ENCODE assay signal across 9 cellular contexts in the genomic region with DNA sequence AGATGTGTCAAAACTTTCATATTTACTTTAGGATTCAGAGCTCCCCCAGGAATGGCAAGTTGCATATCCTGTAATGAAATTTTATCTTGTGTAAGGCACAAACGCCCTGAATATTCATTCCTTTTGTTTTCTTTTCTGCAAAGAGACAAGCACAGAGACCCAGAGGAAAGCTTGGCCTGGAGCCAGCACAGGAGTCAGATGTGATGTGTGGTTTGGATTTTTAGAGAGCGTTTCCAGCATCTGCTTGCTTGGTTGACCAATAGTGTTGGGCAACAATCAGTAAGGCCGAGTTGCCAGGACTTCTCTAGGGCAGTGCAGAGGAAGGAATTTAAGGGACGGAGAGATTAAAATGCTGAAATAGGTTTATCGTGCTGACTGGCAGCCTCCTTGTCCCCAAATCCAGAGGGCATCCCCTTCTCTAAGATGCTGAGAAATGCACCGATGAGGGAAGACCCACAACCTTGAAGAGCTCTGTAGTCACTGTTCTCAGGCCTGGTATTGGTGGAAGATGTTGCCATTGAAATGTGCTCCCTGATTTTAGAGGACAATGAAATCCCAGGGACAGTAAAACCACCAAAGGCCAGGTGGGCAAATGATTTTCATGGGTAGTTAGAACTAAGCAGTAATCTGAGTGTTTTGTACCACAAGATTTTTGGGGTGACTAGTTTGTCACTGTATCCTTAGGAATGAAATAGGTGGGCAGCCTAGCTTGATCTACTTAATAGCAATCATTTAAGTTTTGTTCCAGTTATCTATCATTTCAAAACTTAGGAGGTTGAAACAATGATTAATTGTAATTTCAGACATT. TPM values are rescaled to one million over a fixed set of nuclear protein-coding genes. Genes with fewer than 3 reads are reported as not detected.
DNase-seq lines count a peak whose midpoint lies in the region; ATAC-seq and TF ChIP-seq lines count a peak whose summit lies in the region.
"Had no signal": no experiment of that assay in that cellular context is flagged by ENCODE, and none has a peak within 500 bp of the region (broad histone marks: within the 10 kb centered on the region; RNA-seq: fewer than 3 reads in every experiment).

No MANE protein-coding gene starts in this region.

- intact Hi-C loops in heart right ventricle (cut with DNase I), result loop anchor here in 5 of 10 donors (10.0 kb wide), 2 partner anchors 457 to 527 kb away; no protein-coding TSS in a partner anchor

- H3K9me3 ChIP-seq in RWPE2 (ENCODE audit: severe bottlenecking), result no peaks in the 10 kb centered on the region
- H3K9me3 ChIP-seq in heart right ventricle, result peaks cover 0 to 4% (median 0%) of the 10 kb centered on the region in 11 donors
- H3K9me3 ChIP-seq in suprapubic skin, result no peaks in the 10 kb centered on the region

- no peak for TF ChIP-seq EP300 in suprapubic skin (IDR thresholded peaks at IDR 0.05)

- no peaks in the 10 kb centered on the region for H3K36me3 ChIP-seq in RWPE2 (ENCODE audit: low read depth)
- no peaks in the 10 kb centered on the region for H3K36me3 ChIP-seq in heart right ventricle
- no peaks in the 10 kb centered on the region for H3K36me3 ChIP-seq in suprapubic skin

- WGBS in heart right ventricle, 2 donors, result 35 to 37% methylated on average over 6 of the region's 6 CpGs
- WGBS in suprapubic skin, result 36% methylated on average over 6 of the region's 6 CpGs

- TF ChIP-seq POLR2A in suprapubic skin (IDR thresholded peaks at IDR 0.05), result no peak

- H3K4me1 ChIP-seq in RWPE2 (ENCODE audit: insufficient read depth, poor library complexity, severe bottlenecking), result no peaks in the 10 kb centered on the region
- peaks cover 0 to 9% (median 0%) of the 10 kb centered on the region in 9 donors for H3K4me1 ChIP-seq in heart right ventricle
- no peaks in the 10 kb centered on the region for H3K4me1 ChIP-seq in suprapubic skin

- H3K27me3 ChIP-seq in RWPE2 (ENCODE audit: insufficient read depth, poor library complexity, severe bottlenecking) (no peaks in the 10 kb centered on the region), heart right ventricle (peaks cover 0 to 3% (median 0%) of the 10 kb centered on the region in 7 donors), suprapubic skin (no peaks in the 10 kb centered on the region)

- H3K4me3 ChIP-seq in RWPE2 (ENCODE audit: severe bottlenecking), result no peak overlapping the region
- no peak overlapping the region for H3K4me3 ChIP-seq in heart right ventricle
- H3K4me3 ChIP-seq in suprapubic skin, result no peak overlapping the region

- H3K27ac ChIP-seq in RWPE2 (ENCODE audit: poor library complexity, severe bottlenecking) (no peak overlapping the region), heart right ventricle (no peak overlapping the region), suprapubic skin (no peak overlapping the region)
- H3K27ac ChIP-seq: 22Rv1 had no signal

- DNase-seq in DMS53 (lab: John Stamatoyannopoulos, UW), result peak; percentile 20
- DNase-seq in DMS53 treated with DMSO at 0.1 percent for 48 hours (lab: John Stamatoyannopoulos, UW; ENCODE audit: unreplicated experiment), result no peak
- no peak for DNase-seq in RWPE2 (ENCODE audit: low spot score)
- peak; percentile 37 to 46 for DNase-seq in heart right ventricle
- peak; percentile 85 to 87 for DNase-seq in suprapubic skin (ENCODE audit: low spot score in 2 of 2)
- DNase-seq in cortex of kidney (lab: John Stamatoyannopoulos, UW), result no peak

- TF ChIP-seq CTCF in RWPE2 (IDR thresholded peaks at IDR 0.05; ENCODE audit: poor library complexity, severe bottlenecking) (no peak), heart right ventricle (IDR thresholded peaks at IDR 0.05) (no peak), suprapubic skin (IDR thresholded peaks at IDR 0.05) (no peak)

- ATAC-seq in RWPE2 (ENCODE audit: low read depth), result peak; percentile 56; the same call in 2 of the 3 replicates
- peak in 1 of 8 donors; percentile 49 for ATAC-seq in heart right ventricle
- no peak for ATAC-seq in GM19467 (IDR thresholded peaks at IDR 0.05; ENCODE audit: unreplicated experiment)
- no peak for ATAC-seq in GM21423 (IDR thresholded peaks at IDR 0.05; ENCODE audit: unreplicated experiment)

RNA-seq across cellular contexts. Expression of gene RHOU, which starts 37.9 kb away (rescaled TPM):
- total RNA-seq in heart right ventricle (10 to 100 TPM in 1 of 10 donors, 1 to 10 TPM in 8, under 1 TPM in 1; 1.00 to 10.8 (median 3.2) TPM), suprapubic skin (1 to 10 TPM; 5.5 to 8.9 (median 6.1) TPM)
- polyA plus RNA-seq in heart right ventricle, result 1 to 10 TPM; 3.2 to 4.3 TPM

Comparison
In these comparisons a context has a peak if more than half of its experiments do, and no peak if none do; other contexts are left out.
1. DNase-seq: peak in DMS53 (single experiment), heart right ventricle (2 of 2) and suprapubic skin (2 of 2); none in DMS53 treated with DMSO at 0.1 percent for 48 hours (single experiment), RWPE2 (single experiment) and cortex of kidney (single experiment).